Comparison of ENCODE assay signal across 8 cellular contexts in the genomic region with DNA sequence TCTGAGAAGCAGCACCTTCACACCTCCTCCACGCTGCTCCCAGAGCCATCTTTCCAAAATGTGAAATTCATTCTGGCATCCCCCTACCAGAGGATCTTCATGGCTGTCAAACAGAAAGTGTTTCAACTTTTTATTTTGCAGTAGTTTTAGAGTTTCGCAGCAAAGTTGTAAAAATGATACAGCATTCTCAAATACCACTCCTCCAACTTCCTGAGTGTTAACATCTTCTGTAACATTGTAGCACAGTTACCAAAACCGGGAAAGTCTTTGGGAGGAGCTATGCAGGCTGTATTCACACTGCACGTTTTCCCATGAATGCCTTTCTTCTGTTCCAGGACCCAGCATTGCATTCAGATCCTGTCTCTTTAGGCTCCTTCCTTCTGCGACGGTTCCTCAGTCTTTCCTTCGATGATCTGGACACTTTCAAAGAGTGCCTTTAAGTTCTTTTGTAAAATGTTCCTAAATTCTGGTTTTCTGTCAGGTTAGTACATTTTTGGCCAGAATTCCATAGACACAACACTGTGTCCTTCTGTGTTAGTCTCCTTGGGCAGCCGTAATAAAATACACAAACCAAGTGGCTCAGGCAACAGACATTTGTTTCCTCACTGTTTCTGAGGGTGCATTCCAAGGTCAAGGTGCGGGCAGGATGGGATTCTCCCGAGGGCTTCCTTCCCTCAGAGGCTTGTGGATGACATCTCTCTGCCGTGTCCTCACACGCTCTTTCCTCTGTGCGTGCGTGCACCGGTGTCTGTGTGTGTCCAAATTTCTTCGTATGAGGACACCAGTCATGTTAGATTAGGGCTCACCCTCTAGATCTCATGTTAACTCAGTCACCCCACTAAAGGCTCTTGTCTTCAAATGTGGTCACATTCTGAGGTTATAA.
"Had no signal": no experiment of that assay in that cellular context is flagged by ENCODE, and none has a peak within 500 bp of the region (broad histone marks: within the 10 kb centered on the region; RNA-seq: fewer than 3 reads in every experiment).

No MANE protein-coding gene starts in this region.

- H3K36me3 ChIP-seq: pancreas, thoracic aorta had no signal

- H3K4me3 Mint-ChIP-seq: activated B cell treated with CpG ODN at 0.5 μM for 24 hours; activated CD4-positive, alpha-beta T cell treated with anti-CD3 and anti-CD28 coated beads, Interleukin-2, amount 10 ng/mL, durations not matched to agents 24 days and 14 days; activated naive CD4-positive, alpha-beta T cell treated with anti-CD3 and anti-CD28 coated beads, Interleukin-2, amount 50 U/mL, for 24 hours; endodermal cell; T-helper 1 cell treated with Interleukin-12 subunit alpha and Interleukin-12 subunit beta and Interleukin-4 antibody, amounts not matched to agents 30 μg/mL and 1 μg/mL, for 36 hours had no signal

- H3K27me3 ChIP-seq: pancreas had no signal

- H3K27ac Mint-ChIP-seq: activated B cell treated with CpG ODN at 0.5 μM for 24 hours; activated CD4-positive, alpha-beta T cell treated with anti-CD3 and anti-CD28 coated beads, Interleukin-2, amount 10 ng/mL, durations not matched to agents 24 days and 14 days; activated naive CD4-positive, alpha-beta T cell treated with anti-CD3 and anti-CD28 coated beads, Interleukin-2, amount 50 U/mL, for 24 hours; stimulated activated naive CD8-positive, alpha-beta T cell treated with anti-CD3 and anti-CD28 coated beads, Interleukin-15, amount 100 ng/mL, for 72 hours; T-helper 1 cell treated with Interleukin-12 subunit alpha and Interleukin-12 subunit beta and Interleukin-4 antibody, amounts not matched to agents 30 μg/mL and 1 μg/mL, for 36 hours had no signal

- ATAC-seq: stimulated activated naive CD8-positive, alpha-beta T cell treated with anti-CD3 and anti-CD28 coated beads, Interleukin-15, amount 100 ng/mL, for 72 hours had no signal

- H3K9me3 Mint-ChIP-seq: activated B cell treated with CpG ODN at 0.5 μM for 24 hours, endodermal cell had no signal

- H3K27me3 Mint-ChIP-seq: activated B cell treated with CpG ODN at 0.5 μM for 24 hours; activated CD4-positive, alpha-beta T cell treated with anti-CD3 and anti-CD28 coated beads, Interleukin-2, amount 10 ng/mL, durations not matched to agents 24 days and 14 days; activated naive CD4-positive, alpha-beta T cell treated with anti-CD3 and anti-CD28 coated beads, Interleukin-2, amount 50 U/mL, for 24 hours; stimulated activated naive CD8-positive, alpha-beta T cell treated with anti-CD3 and anti-CD28 coated beads, Interleukin-15, amount 100 ng/mL, for 72 hours had no signal

- DNase-seq: activated B cell treated with CpG ODN at 0.5 μM for 24 hours; stimulated activated naive CD8-positive, alpha-beta T cell treated with anti-CD3 and anti-CD28 coated beads, Interleukin-15, amount 100 ng/mL, for 72 hours had no signal

- H3K27ac ChIP-seq: pancreas, thoracic aorta had no signal

- H3K4me3 ChIP-seq: pancreas, thoracic aorta had no signal

- H3K9me3 ChIP-seq: pancreas, thoracic aorta had no signal

- H3K4me1 ChIP-seq: pancreas had no signal
